Comparison of ENCODE assay signal across 9 cellular contexts in the genomic region with DNA sequence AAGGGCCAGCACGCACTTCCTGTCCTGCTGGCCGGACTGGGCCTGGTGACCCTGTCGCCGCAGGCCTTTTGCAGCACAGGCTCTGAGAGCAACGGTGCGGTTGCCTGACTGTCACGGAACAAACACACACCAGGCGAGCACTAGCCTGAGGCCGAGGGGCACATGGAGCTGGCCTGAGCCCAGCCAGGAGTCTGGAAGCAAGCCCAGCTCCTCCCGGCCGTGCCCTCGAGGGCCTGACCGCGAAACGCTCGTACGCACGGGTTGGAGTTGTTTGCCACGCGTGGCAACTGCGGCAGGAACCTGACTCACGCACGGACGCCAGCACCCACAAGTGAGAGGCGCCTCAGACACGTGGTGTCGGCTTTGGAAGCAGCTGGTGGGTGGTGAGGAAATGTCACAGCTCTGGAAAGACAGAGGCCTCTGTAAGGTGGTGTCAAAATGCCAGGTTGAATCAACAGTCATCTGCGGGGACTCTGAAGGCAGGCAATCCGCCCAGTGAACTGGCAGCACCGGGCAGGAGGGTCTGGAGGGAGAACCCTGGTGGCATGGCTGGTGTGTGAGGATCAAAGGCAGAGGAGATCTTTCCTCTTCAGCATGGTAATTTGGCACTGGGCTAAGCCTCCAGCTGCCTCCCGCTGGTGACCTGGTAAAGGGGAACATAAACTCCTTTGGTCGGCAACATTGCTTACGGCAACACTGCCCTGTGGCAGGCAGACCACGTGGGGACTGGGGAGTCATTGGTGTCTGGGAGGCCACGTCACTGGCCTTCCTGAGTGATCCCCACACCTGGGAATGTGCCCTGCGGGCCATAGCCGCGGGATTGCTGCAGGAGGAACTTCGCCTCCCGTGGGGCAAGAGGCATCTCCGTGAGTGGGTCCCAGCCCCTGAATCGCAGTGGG. TPM values are rescaled to one million over a fixed set of nuclear protein-coding genes. Genes with fewer than 3 reads are reported as not detected.
DNase-seq lines count a peak whose midpoint lies in the region; ATAC-seq and TF ChIP-seq lines count a peak whose summit lies in the region.
"Had no signal": no experiment of that assay in that cellular context is flagged by ENCODE, and none has a peak within 500 bp of the region (broad histone marks: within the 10 kb centered on the region; RNA-seq: fewer than 3 reads in every experiment).

No MANE protein-coding gene starts in this region.

- H3K4me3 ChIP-seq in fibroblast of lung (replicated peaks in 1 of 4; ENCODE audit: control extremely low read depth in 1 of 4, insufficient read depth in 1 of 4, low read depth in 3 of 4, low read length in 4 of 4) (no peak overlapping the region), right atrium auricular region (no peak overlapping the region)
- H3K4me3 ChIP-seq: skin epidermis had no signal

- H3K9ac ChIP-seq in fibroblast of lung (ENCODE audit: insufficient read depth, low read length), result no peak overlapping the region

- H3K27ac Mint-ChIP-seq in T-helper 17 cell, result no peak overlapping the region
- no peak overlapping the region for H3K27ac Mint-ChIP-seq in stimulated activated effector memory CD8-positive, alpha-beta T cell treated with anti-CD3 and anti-CD28 coated beads, Interleukin-12 subunit alpha, Interleukin-12 subunit beta, amount 100 ng/mL, for 72 hours

- H3K4me1 Mint-ChIP-seq in T-helper 17 cell, result peaks cover 2% of the 10 kb centered on the region
- peaks cover 26% of the 10 kb centered on the region for H3K4me1 Mint-ChIP-seq in stimulated activated effector memory CD8-positive, alpha-beta T cell treated with anti-CD3 and anti-CD28 coated beads, Interleukin-12 subunit alpha, Interleukin-12 subunit beta, amount 100 ng/mL, for 72 hours

- H3K27me3 ChIP-seq in fibroblast of lung (ENCODE audit: control insufficient read depth, insufficient read depth, low read length), result no peaks in the 10 kb centered on the region
- H3K27me3 ChIP-seq in right atrium auricular region, result no peaks in the 10 kb centered on the region

- H3K79me2 ChIP-seq in fibroblast of lung (ENCODE audit: control insufficient read depth, insufficient read depth, low read length), result no peaks in the 10 kb centered on the region

- H4K20me1 ChIP-seq in fibroblast of lung (ENCODE audit: control insufficient read depth, extremely low read depth, insufficient read depth, low read length), result no peaks in the 10 kb centered on the region

- peaks cover 32% of the 10 kb centered on the region for H3K27me3 Mint-ChIP-seq in T-helper 17 cell

- TF ChIP-seq CTCF in fibroblast of lung (conservative IDR thresholded peaks at IDR 0.05 in 1 of 2, IDR thresholded peaks at IDR 0.05 in 1 of 2; ENCODE audit: low read depth in 1 of 2, low read length in 2 of 2) (no peak), right atrium auricular region (IDR thresholded peaks at IDR 0.05) (no peak)

- no peak overlapping the region for H3K4me2 ChIP-seq in fibroblast of lung (ENCODE audit: extremely low read depth, insufficient read depth, low read length)

- H2AFZ ChIP-seq in fibroblast of lung (ENCODE audit: low read length), result no peak overlapping the region

- H3K4me1 ChIP-seq in fibroblast of lung (ENCODE audit: control insufficient read depth, extremely low read depth, insufficient read depth, low read length), result no peaks in the 10 kb centered on the region
- peaks cover 0 to 11% of the 10 kb centered on the region in 2 donors for H3K4me1 ChIP-seq in right atrium auricular region

- ATAC-seq in T-helper 17 cell (peak; percentile 54), GM19395 (IDR thresholded peaks at IDR 0.05; ENCODE audit: unreplicated experiment) (no peak)
- ATAC-seq in stimulated activated effector memory CD8-positive, alpha-beta T cell treated with anti-CD3 and anti-CD28 coated beads, Interleukin-12 subunit alpha, Interleukin-12 subunit beta, amount 100 ng/mL, for 72 hours, result peak; percentile 75

- H3K27ac ChIP-seq in fibroblast of lung (ENCODE audit: insufficient read depth, low read length) (no peak overlapping the region), right atrium auricular region (no peak overlapping the region)
- H3K27ac ChIP-seq: skin epidermis had no signal

- H3K36me3 ChIP-seq in fibroblast of lung (ENCODE audit: control insufficient read depth, insufficient read depth, low read length) (no peaks in the 10 kb centered on the region), right atrium auricular region (no peaks in the 10 kb centered on the region)

- DNase-seq in NCI-H2029 (lab: John Stamatoyannopoulos, UW) (peak; percentile 78), NCI-H2029 treated with DMSO at 0.1 percent for 48 hours (lab: John Stamatoyannopoulos, UW) (no peak), T-helper 17 cell (no peak), fibroblast of lung (ENCODE audit: low read depth in 2 of 2) (peak; percentile 4 to 9), right atrium auricular region (ENCODE audit: low spot score) (no peak), middle frontal gyrus (ENCODE audit: extremely low spot score, low spot score) (no peak)
- DNase-seq in stimulated activated effector memory CD8-positive, alpha-beta T cell treated with anti-CD3 and anti-CD28 coated beads, Interleukin-12 subunit alpha, Interleukin-12 subunit beta, amount 100 ng/mL, for 72 hours (ENCODE audit: low spot score in 2 of 2), result no peak

- H3K36me3 Mint-ChIP-seq in T-helper 17 cell (ENCODE audit: low read depth), result peaks cover 2% of the 10 kb centered on the region
- H3K36me3 Mint-ChIP-seq in stimulated activated effector memory CD8-positive, alpha-beta T cell treated with anti-CD3 and anti-CD28 coated beads, Interleukin-12 subunit alpha, Interleukin-12 subunit beta, amount 100 ng/mL, for 72 hours, result no peaks in the 10 kb centered on the region

- H3K9me3 ChIP-seq in T-helper 17 cell (ENCODE audit: control insufficient read depth, low read length, poor library complexity, severe bottlenecking) (no peaks in the 10 kb centered on the region), fibroblast of lung (ENCODE audit: control insufficient read depth, insufficient read depth, low read depth, low read length) (no peaks in the 10 kb centered on the region), right atrium auricular region (no peaks in the 10 kb centered on the region)

- H3K9me3 Mint-ChIP-seq in stimulated activated effector memory CD8-positive, alpha-beta T cell treated with anti-CD3 and anti-CD28 coated beads, Interleukin-12 subunit alpha, Interleukin-12 subunit beta, amount 100 ng/mL, for 72 hours, result no peaks in the 10 kb centered on the region

- H3K4me3 Mint-ChIP-seq in T-helper 17 cell, result no peak overlapping the region
- peak overlapping the region; percentile 41 for H3K4me3 Mint-ChIP-seq in stimulated activated effector memory CD8-positive, alpha-beta T cell treated with anti-CD3 and anti-CD28 coated beads, Interleukin-12 subunit alpha, Interleukin-12 subunit beta, amount 100 ng/mL, for 72 hours

RNA-seq across cellular contexts. Expression of a gene that starts 15.3 kb away (rescaled TPM):
- total RNA-seq in T-helper 17 cell (not detected), fibroblast of lung (under 0.01 TPM in 1 of 2 replicates, not detected in the other), right atrium auricular region (not detected)
- not detected in 2 replicates for polyA plus RNA-seq in fibroblast of lung
- not detected in 2 replicates for polyA plus RNA-seq in fibroblast of lung (2012)
- polyA minus RNA-seq in fibroblast of lung (ENCODE audit: low replicate concordance), result not detected in 2 replicates

RNA-seq across cellular contexts. Expression of a gene that starts 30.2 kb away (rescaled TPM):
- total RNA-seq in T-helper 17 cell (not detected), fibroblast of lung (not detected in 2 replicates), right atrium auricular region (not detected)
- polyA plus RNA-seq in fibroblast of lung, result not detected in 2 replicates
- polyA plus RNA-seq in fibroblast of lung (2012), result not detected in 2 replicates
- not detected in 2 replicates for polyA minus RNA-seq in fibroblast of lung (ENCODE audit: low replicate concordance)

RNA-seq across cellular contexts. Expression of a gene that starts 57.3 kb away (rescaled TPM):
- total RNA-seq in T-helper 17 cell (1 to 10 TPM in 1 of 2 donors, under 1 TPM in 1; 0.62 to 1.3 TPM), fibroblast of lung (under 0.01 TPM in 2 replicates), right atrium auricular region (under 1 TPM in 1 of 2 donors, not detected in 1; 0.71 TPM)
- polyA plus RNA-seq in fibroblast of lung, result not detected in 2 replicates
- 0.10 TPM in 1 of 2 replicates, not detected in the other for polyA plus RNA-seq in fibroblast of lung (2012)
- polyA minus RNA-seq in fibroblast of lung (ENCODE audit: low replicate concordance), result not detected in 2 replicates

Comparison
In these comparisons a context has a peak if more than half of its experiments do, and no peak if none do; other contexts are left out.
1. DNase-seq: peak in NCI-H2029 (single experiment) and fibroblast of lung (2 of 2); none in NCI-H2029 treated with DMSO at 0.1 percent for 48 hours (single experiment), T-helper 17 cell (0 of 3), stimulated activated effector memory CD8-positive, alpha-beta T cell treated with anti-CD3 and anti-CD28 coated beads, Interleukin-12 subunit alpha, Interleukin-12 subunit beta, amount 100 ng/mL, for 72 hours (0 of 2), right atrium auricular region (single experiment) and middle frontal gyrus (single experiment).